In genomic region chr19:51368366-51369282, GRCh38 we compare ENCODE assay signal across 8 cellular contexts. TPM values are rescaled to one million over a fixed set of nuclear protein-coding genes. Genes with fewer than 3 reads are reported as not detected.
DNase-seq lines count a peak whose midpoint lies in the region; ATAC-seq, FAIRE-seq and TF ChIP-seq lines count a peak whose summit lies in the region.
"Had no signal": no experiment of that assay in that cellular context is flagged by ENCODE, and none has a peak within 500 bp of the region (broad histone marks: within the 10 kb centered on the region; RNA-seq: fewer than 3 reads in every experiment).

Gene CLDND2 (minus strand): TSS chr19:51369003. CDS start chr19:51368577, 426 bp downstream.

- 76 to 79% methylated on average over 13 to 14 of the region's 23 CpGs for WGBS in esophagus squamous epithelium, 2 donors
- WGBS in pancreas, 2 donors, result 69 to 70% methylated on average over 22 to 23 of the region's 23 CpGs

- H3K27me3 ChIP-seq in esophagus squamous epithelium, result no peaks in the 10 kb centered on the region
- no peaks in the 10 kb centered on the region for H3K27me3 ChIP-seq in pancreas

- CTCF ChIA-PET in HEK293 (lab: Yijun Ruan, JAX), result interaction anchor here (0.6 to 0.7 kb wide), 4 partner anchors 17 to 609 kb away, joined by 3 to 5 read pairs (median 3); no protein-coding TSS in a partner anchor

- no peaks in the 10 kb centered on the region for H3K9me3 ChIP-seq in HEK293 (ENCODE audit: control insufficient read depth, insufficient read depth, low read depth, low read length)
- H3K9me3 ChIP-seq in esophagus squamous epithelium, result no peaks in the 10 kb centered on the region
- H3K9me3 ChIP-seq in pancreas, result no peaks in the 10 kb centered on the region

- H3K27ac ChIP-seq in HEK293 (ENCODE audit: extremely low read depth, low read depth, low read length), result peak within 1 kb of the TSS; percentile 85; the same call in 1 of the 2 replicates
- peak within 1 kb of the TSS; percentile 93 for H3K27ac ChIP-seq in VCaP
- peak within 1 kb of the TSS; percentile 76 to 99 (median 98) for H3K27ac ChIP-seq in esophagus squamous epithelium
- peak within 1 kb of the TSS; percentile 9 to 97 (median 96) for H3K27ac ChIP-seq in pancreas

- intact Hi-C loops in esophagus squamous epithelium (cut with DNase I) (no loop called here), pancreas (cut with DNase I) (no loop called here)

- no peak for ATAC-seq in pancreas
- ATAC-seq in HG02623 (IDR thresholded peaks at IDR 0.05; ENCODE audit: unreplicated experiment), result no peak

- peaks cover 4% of the 10 kb centered on the region for H3K4me1 ChIP-seq in HEK293 (ENCODE audit: control insufficient read depth, insufficient read depth, low read length)
- H3K4me1 ChIP-seq in esophagus squamous epithelium, result peaks cover 22 to 42% (median 27%) of the 10 kb centered on the region in 3 donors
- H3K4me1 ChIP-seq in pancreas, result peaks cover 3 to 6% (median 5%) of the 10 kb centered on the region in 3 donors

- FAIRE-seq in pancreas (lab: Jason Lieb, UNC), result no peak

- no peak for DNase-seq in esophagus squamous epithelium (lab: John Stamatoyannopoulos, UW)
- DNase-seq in pancreas, result peak in 2 of 6 donors; percentile 16 to 38
- no peak for DNase-seq in NCI-H524 (lab: John Stamatoyannopoulos, UW)
- DNase-seq in NCI-H510A treated with DMSO at 0.1 percent for 48 hours (lab: John Stamatoyannopoulos, UW), result no peak

- H3K36me3 ChIP-seq in HEK293 (ENCODE audit: control insufficient read depth in 2 of 2, insufficient read depth in 1 of 2, low read length in 2 of 2) (no peaks in the 10 kb centered on the region), esophagus squamous epithelium (no peaks in the 10 kb centered on the region), pancreas (no peaks in the 10 kb centered on the region)

- POLR2A ChIA-PET in HEK293 (lab: Yijun Ruan, JAX), result interaction anchor here (0.8 to 2.7 kb wide), 8 partner anchors 9 to 34 kb away, joined by 4 to 37 read pairs (median 7); partner anchors contain the start of gene VSIG10L

- TF ChIP-seq POLR2A in esophagus squamous epithelium (IDR thresholded peaks at IDR 0.05), result no peak

- H3K4me3 ChIP-seq in HEK293 (ENCODE audit: low read depth, low read length) (peak within 1 kb of the TSS; percentile 78), esophagus squamous epithelium (peak within 1 kb of the TSS; percentile 75 to 88 (median 82)), pancreas (peak within 1 kb of the TSS; percentile 49 to 81 (median 59))

- no peak for TF ChIP-seq CTCF in HEK293 (tag by site-specific recombination; IDR thresholded peaks at IDR 0.05)
- no peak for TF ChIP-seq CTCF in VCaP (conservative IDR thresholded peaks at IDR 0.05)
- TF ChIP-seq CTCF in esophagus squamous epithelium (IDR thresholded peaks at IDR 0.05), result no peak
- no peak for TF ChIP-seq CTCF in pancreas (IDR thresholded peaks at IDR 0.05)

TF ChIP-seq in HEK293, 187 proteins besides CTCF, POLR2A, EP300 and RAD21:
- TF ChIP-seq ZNF530 (tag by site-specific recombination; IDR thresholded peaks at IDR 0.05; ENCODE audit: low read depth) (no peak), GLI2 (tag by site-specific recombination; IDR thresholded peaks at IDR 0.05; ENCODE audit: borderline replicate concordance, low read depth) (no peak), RBAK (tag by site-specific recombination; IDR thresholded peaks at IDR 0.05) (no peak), SP3 (tag by site-specific recombination; IDR thresholded peaks at IDR 0.05) (no peak), ZNF341 (tag by site-specific recombination; IDR thresholded peaks at IDR 0.05; ENCODE audit: low read depth) (peak; percentile 56), ZNF398 (tag by site-specific recombination; IDR thresholded peaks at IDR 0.05) (0 out of 2 replicates have a peak, but pooled peaks have one; percentile 11), ZNF146 (tag by site-specific recombination; IDR thresholded peaks at IDR 0.05) (no peak), ZSCAN18 (tag by site-specific recombination; IDR thresholded peaks at IDR 0.05) (no peak)
TF ChIP-seq in HEK293: peak in this region for 2.

RNA-seq across cellular contexts. Expression of gene CLDND2, which starts in this region (rescaled TPM):
- not detected for total RNA-seq in esophagus squamous epithelium
- 1 to 10 TPM in 1 of 6 donors, under 1 TPM in 4, not detected in 1; 0.46 to 1.5 (median 0.61) TPM for total RNA-seq in pancreas
- 1 to 10 TPM; 4.3 to 7.7 TPM for polyA plus RNA-seq in pancreas
- total RNA-seq: subcutaneous adipose tissue had no signal
